ENCODE assay signal across 10 cellular contexts in the genomic region with DNA sequence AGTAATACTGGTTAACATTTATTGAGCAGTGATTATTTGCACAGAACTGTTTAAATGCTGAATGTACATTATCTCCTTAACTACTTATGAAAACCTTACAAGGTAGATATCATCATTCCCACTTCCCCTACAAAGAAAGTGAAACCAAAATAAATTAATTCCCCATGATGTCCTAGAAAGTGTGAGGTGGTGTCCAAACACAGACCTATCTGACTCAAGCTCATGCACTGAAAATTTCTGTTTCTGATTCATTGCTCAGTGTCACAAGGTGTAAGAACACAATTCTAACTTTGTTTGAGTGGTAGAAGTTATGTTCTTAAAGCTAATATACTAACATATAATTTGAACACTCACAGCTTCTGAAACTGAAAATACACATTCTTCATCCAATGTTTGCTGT.
DNase-seq lines count a peak whose midpoint lies in the region; ATAC-seq, FAIRE-seq and TF ChIP-seq lines count a peak whose summit lies in the region.
"Had no signal": no experiment of that assay in that cellular context is flagged by ENCODE, and none has a peak within 500 bp of the region (broad histone marks: within the 10 kb centered on the region; RNA-seq: fewer than 3 reads in every experiment).

No MANE protein-coding gene starts in this region.

- POLR2A ChIA-PET in PC-9 (lab: Charles Lee; ENCODE audit: unreplicated experiment) = no interaction called here

- H3K36me3 ChIP-seq in mucosa of descending colon (ENCODE audit: low read depth) (no peaks in the 10 kb centered on the region), PC-9 (ENCODE audit: low read depth) (no peaks in the 10 kb centered on the region)
- H3K36me3 ChIP-seq: BLaER1 had no signal

- no peak overlapping the region for H3K27ac ChIP-seq in PC-9
- H3K27ac ChIP-seq: BLaER1 had no signal

- no peak for DNase-seq in natural killer cell treated with Interleukin-12 subunit alpha and Interleukin-12 subunit beta and Interleukin-15 and Interleukin-18, amount 100 ng/mL, for 72 hours (ENCODE audit: low spot score)
- DNase-seq in natural killer cell = no peak
- DNase-seq in RCC 7860 (ENCODE audit: low spot score) = peak; percentile 29
- no peak for DNase-seq in mucosa of descending colon
- DNase-seq in NCI-H2227 (lab: John Stamatoyannopoulos, UW; ENCODE audit: unreplicated experiment) = no peak
- no peak for DNase-seq in PC-9
- DNase-seq in foreskin fibroblast = no peak

- intact Hi-C loops in natural killer cell (cut with micrococcal nuclease) (no loop called here), mucosa of descending colon (cut with DNase I, micrococcal nuclease) (no loop called here), PC-9 (cut with micrococcal nuclease; ENCODE audit: unreplicated experiment) (no loop called here)

- H3K79me2 ChIP-seq in PC-9 (ENCODE audit: low read depth) = no peaks in the 10 kb centered on the region

- no peak for TF ChIP-seq CTCF in natural killer cell (IDR thresholded peaks at IDR 0.05)
- TF ChIP-seq CTCF in mucosa of descending colon (IDR thresholded peaks at IDR 0.05) = no peak
- no peak for TF ChIP-seq CTCF in PC-9 (conservative IDR thresholded peaks at IDR 0.05)
- TF ChIP-seq CTCF in foreskin fibroblast (IDR thresholded peaks at IDR 0.05; ENCODE audit: low read depth, low read length) = no peak

- H3K9me2 ChIP-seq in PC-9 (ENCODE audit: insufficient read depth) = no peaks in the 10 kb centered on the region

- no peaks in the 10 kb centered on the region for H3K27me3 ChIP-seq in PC-9 (ENCODE audit: insufficient read depth, low read depth)
- H3K27me3 ChIP-seq: BLaER1 had no signal

- H4K20me1 ChIP-seq in PC-9 (ENCODE audit: insufficient read depth) = no peaks in the 10 kb centered on the region
- H4K20me1 ChIP-seq: BLaER1 had no signal

- H3K27ac Mint-ChIP-seq in natural killer cell treated with Interleukin-12 subunit alpha and Interleukin-12 subunit beta and Interleukin-15 and Interleukin-18, amount 100 ng/mL, for 72 hours = peak overlapping the region; percentile 2 to 19
- H3K27ac Mint-ChIP-seq in natural killer cell = no peak overlapping the region

- peaks cover 2 to 11% of the 10 kb centered on the region in 2 donors for H3K27me3 Mint-ChIP-seq in natural killer cell treated with Interleukin-12 subunit alpha and Interleukin-12 subunit beta and Interleukin-15 and Interleukin-18, amount 100 ng/mL, for 72 hours
- H3K27me3 Mint-ChIP-seq in natural killer cell (ENCODE audit: low read depth in 2 of 2) = peaks cover 0 to 9% of the 10 kb centered on the region in 2 donors

- no peak overlapping the region for H3K4me2 ChIP-seq in PC-9
- H3K4me2 ChIP-seq: BLaER1 had no signal

- peak; percentile 48 for FAIRE-seq in RCC 7860 (lab: Jason Lieb, UNC)
- FAIRE-seq: keratinocyte had no signal

- H3K4me3 ChIP-seq in mucosa of descending colon = no peak overlapping the region
- no peak overlapping the region for H3K4me3 ChIP-seq in PC-9
- H3K4me3 ChIP-seq in foreskin fibroblast (ENCODE audit: low read depth in 1 of 2, low read length in 2 of 2) = no peak overlapping the region
- H3K4me3 ChIP-seq: BLaER1 had no signal

- CTCF ChIA-PET in PC-9 (lab: Charles Lee) = no interaction called here

- ATAC-seq in natural killer cell treated with Interleukin-12 subunit alpha and Interleukin-12 subunit beta and Interleukin-15 and Interleukin-18, amount 100 ng/mL, for 72 hours = peak; percentile 89 to 91
- ATAC-seq in natural killer cell = no peak
- peak; percentile 53 for ATAC-seq in HG02840 (IDR thresholded peaks at IDR 0.05; ENCODE audit: low FRiP score, unreplicated experiment)
- ATAC-seq in mucosa of descending colon = no peak

- H2AFZ ChIP-seq in PC-9 = no peak overlapping the region

- BruUV-seq in PC-9 (replicated peaks; lab: Mats Ljungman, UMichigan) = no TSS peak

- peaks cover 29 to 47% of the 10 kb centered on the region in 2 donors for H3K4me1 Mint-ChIP-seq in natural killer cell treated with Interleukin-12 subunit alpha and Interleukin-12 subunit beta and Interleukin-15 and Interleukin-18, amount 100 ng/mL, for 72 hours (ENCODE audit: low read depth in 2 of 2)
- no peaks in the 10 kb centered on the region for H3K4me1 Mint-ChIP-seq in natural killer cell

- H3K4me3 Mint-ChIP-seq in natural killer cell treated with Interleukin-12 subunit alpha and Interleukin-12 subunit beta and Interleukin-15 and Interleukin-18, amount 100 ng/mL, for 72 hours = peak overlapping the region; percentile 59
- no peak overlapping the region for H3K4me3 Mint-ChIP-seq in natural killer cell

- H3K4me1 ChIP-seq in mucosa of descending colon (ENCODE audit: low read depth) (no peaks in the 10 kb centered on the region), PC-9 (replicated peaks; ENCODE audit: insufficient read depth) (no peaks in the 10 kb centered on the region)

- H3K9me3 ChIP-seq in mucosa of descending colon = no peaks in the 10 kb centered on the region
- H3K9me3 ChIP-seq in PC-9 (ENCODE audit: insufficient read depth, low read depth) = no peaks in the 10 kb centered on the region
- H3K9me3 ChIP-seq: BLaER1 had no signal

- H3F3A ChIP-seq in PC-9 (ENCODE audit: insufficient read depth, low read depth) = no peaks in the 10 kb centered on the region

- H3K36me3 Mint-ChIP-seq in natural killer cell treated with Interleukin-12 subunit alpha and Interleukin-12 subunit beta and Interleukin-15 and Interleukin-18, amount 100 ng/mL, for 72 hours = peaks cover 12% of the 10 kb centered on the region
- no peaks in the 10 kb centered on the region for H3K36me3 Mint-ChIP-seq in natural killer cell

- H3K9me3 Mint-ChIP-seq in natural killer cell treated with Interleukin-12 subunit alpha and Interleukin-12 subunit beta and Interleukin-15 and Interleukin-18, amount 100 ng/mL, for 72 hours = peaks cover 6% of the 10 kb centered on the region
- H3K9me3 Mint-ChIP-seq in natural killer cell = no peaks in the 10 kb centered on the region

Comparison
In these comparisons a context has a peak if more than half of its experiments do, and no peak if none do; other contexts are left out.
1. ATAC-seq: peak in natural killer cell treated with Interleukin-12 subunit alpha and Interleukin-12 subunit beta and Interleukin-15 and Interleukin-18, amount 100 ng/mL, for 72 hours (2 of 2) and HG02840 (single experiment); none in natural killer cell (0 of 3) and mucosa of descending colon (single experiment).
2. H3K27ac Mint-ChIP-seq: peak in natural killer cell treated with Interleukin-12 subunit alpha and Interleukin-12 subunit beta and Interleukin-15 and Interleukin-18, amount 100 ng/mL, for 72 hours (2 of 2); none in natural killer cell (0 of 2).